Comparison of ENCODE assay signal across 8 cellular contexts in genomic region chr2:226791487-226792081, GRCh38. TPM values are rescaled to one million over a fixed set of nuclear protein-coding genes. Genes with fewer than 3 reads are reported as not detected.
A peak's percentile ranks its signal among the peaks of the same experiment; 100 is the strongest.
DNase-seq lines count a peak whose midpoint lies in the region; ATAC-seq and TF ChIP-seq lines count a peak whose summit lies in the region.

No MANE protein-coding gene starts in this region.

- peak; percentile 99 for ATAC-seq in GM21825 (IDR thresholded peaks at IDR 0.05; ENCODE audit: unreplicated experiment)

- H3K27me3 Mint-ChIP-seq in nephron progenitor cell (ENCODE audit: low read depth, poor library complexity), result peaks cover 8% of the 10 kb centered on the region

- H3K36me3 Mint-ChIP-seq in nephron progenitor cell (ENCODE audit: low read depth), result peaks cover 31% of the 10 kb centered on the region

- 0 to 1% (median 0%) methylated on average over 29 to 56 of the region's 56 CpGs for WGBS in stomach, 5 donors

- TF ChIP-seq EP300 in stomach (IDR thresholded peaks at IDR 0.05), result no peak

- H3K4me1 ChIP-seq in stomach, result peaks cover 21 to 75% (median 53%) of the 10 kb centered on the region in 4 donors

- peaks cover 52% of the 10 kb centered on the region for H3K4me1 Mint-ChIP-seq in nephron progenitor cell

- H3K27ac Mint-ChIP-seq in nephron progenitor cell, result peak overlapping the region; percentile 59

- peaks cover 9% of the 10 kb centered on the region for H3K9me3 Mint-ChIP-seq in nephron progenitor cell

- H3K36me3 ChIP-seq in KOPT-K1 (ENCODE audit: insufficient read depth, low read length), result 0 out of 2 replicates have a peak, but pooled peaks cover 4% of the 10 kb centered on the region
- no peaks in the 10 kb centered on the region for H3K36me3 ChIP-seq in stomach

- TF ChIP-seq CTCF in fibroblast of the aortic adventitia (IDR thresholded peaks at IDR 0.05; ENCODE audit: insufficient read depth, low read length) (peak; percentile 15), nephron progenitor cell (IDR thresholded peaks at IDR 0.05) (peak; percentile 17), stomach (IDR thresholded peaks at IDR 0.05) (peak in 5 of 7 experiments; percentile 5 to 79 (median 65))

- H3K9me3 ChIP-seq in KOPT-K1 (ENCODE audit: insufficient read depth, low read length, poor library complexity, severe bottlenecking) (no peaks in the 10 kb centered on the region), stomach (no peaks in the 10 kb centered on the region)

- H3K27ac ChIP-seq in KOPT-K1 (ENCODE audit: low read depth, low read length, poor library complexity, severe bottlenecking), result peak overlapping the region; percentile 96
- H3K27ac ChIP-seq in stomach, result peak overlapping the region; percentile 94 to 97 (median 96)

- H3K4me3 Mint-ChIP-seq in nephron progenitor cell, result peak overlapping the region; percentile 81

- intact Hi-C loops in stomach (cut with DNase I; ENCODE audit: low total_unique reads), result loop anchor here (10.0 kb wide), 1 partner anchor 577 kb away; no protein-coding TSS in a partner anchor

- H3K4me3 ChIP-seq in fibroblast of the aortic adventitia (ENCODE audit: low read depth, low read length) (peak overlapping the region; percentile 82), stomach (peak overlapping the region; percentile 61 to 85 (median 64))

- DNase-seq in EL (peak; percentile 89), RPMI7951 (ENCODE audit: low read depth) (peak; percentile 89), fibroblast of the aortic adventitia (ENCODE audit: low read depth) (peak; percentile 67), nephron progenitor cell (peak; percentile 92), stomach (peak; percentile 92)
- peak; percentile 89 for DNase-seq in activated effector memory CD4-positive, alpha-beta T cell treated with Interleukin-2 at 50 U/mL for 16 hours

- no peak for TF ChIP-seq POLR2A in stomach (IDR thresholded peaks at IDR 0.05)

- H3K27me3 ChIP-seq in stomach, result no peaks in the 10 kb centered on the region

RNA-seq across cellular contexts. Expression of gene IRS1, which starts 8.0 kb away (rescaled TPM):
- 14.2 and 18.4 TPM in 2 replicates for total RNA-seq in RPMI7951 (2014; rRNA removed; shearing (Covaris generic))
- total RNA-seq in fibroblast of the aortic adventitia (ENCODE audit: low replicate concordance), result 8.2 and 29.7 TPM in 2 replicates
- 10 to 100 TPM in 4 of 5 donors, 1 to 10 TPM in 1; 8.4 to 26.8 (median 15.6) TPM for total RNA-seq in stomach
- polyA plus RNA-seq in stomach, result 10 to 100 TPM in 1 of 3 donors, 1 to 10 TPM in 2; 2.1 to 11.0 (median 5.0) TPM

RNA-seq across cellular contexts. Expression of gene RHBDD1, which starts 44.3 kb away (rescaled TPM):
- total RNA-seq in RPMI7951 (2014; rRNA removed; shearing (Covaris generic)), result 7.9 and 11.0 TPM in 2 replicates
- total RNA-seq in fibroblast of the aortic adventitia (ENCODE audit: low replicate concordance), result 19.5 and 45.0 TPM in 2 replicates
- total RNA-seq in stomach, result 10 to 100 TPM in 3 of 5 donors, 1 to 10 TPM in 2; 5.4 to 31.6 (median 11.7) TPM
- 1 to 10 TPM; 1.8 to 5.9 (median 4.5) TPM for polyA plus RNA-seq in stomach

Comparison
In these comparisons a context has a peak if more than half of its experiments do, and no peak if none do; other contexts are left out.
1. Peak in every context shown above with its lines: DNase-seq, ATAC-seq, H3K4me3 ChIP-seq and H3K27ac ChIP-seq.
2. CTCF ChIP-seq: peak in every context shown above with its lines; median percentile 65 in stomach; 17 in nephron progenitor cell; 15 in fibroblast of the aortic adventitia.